In the genomic region with DNA sequence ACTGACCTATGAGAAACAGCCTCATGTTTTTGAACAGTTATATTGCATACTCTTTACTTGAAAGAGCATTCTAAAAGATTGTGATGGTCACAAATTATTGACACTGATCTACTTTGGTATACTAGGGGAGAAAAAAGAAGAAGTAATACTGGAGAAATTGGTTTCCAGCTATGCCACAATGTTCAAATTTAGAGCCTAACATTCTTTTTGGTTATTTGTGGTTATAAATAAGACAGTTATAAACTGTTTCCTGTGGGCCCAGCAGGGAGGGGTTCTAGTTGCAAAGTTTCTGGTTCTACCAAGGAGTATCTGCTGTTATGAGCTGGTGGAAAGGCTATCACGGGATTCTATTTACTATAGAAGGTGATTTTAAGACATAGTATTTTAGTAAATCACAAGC, we compare ENCODE assay signal across 13 cellular contexts. TPM values are rescaled to one million over a fixed set of nuclear protein-coding genes. Genes with fewer than 3 reads are reported as not detected.
A peak's percentile ranks its signal among the peaks of the same experiment; 100 is the strongest.
DNase-seq lines count a peak whose midpoint lies in the region; ATAC-seq and TF ChIP-seq lines count a peak whose summit lies in the region.
"Had no signal": no experiment of that assay in that cellular context is flagged by ENCODE, and none has a peak within 500 bp of the region (broad histone marks: within the 10 kb centered on the region; RNA-seq: fewer than 3 reads in every experiment).

No MANE protein-coding gene starts in this region.

- peak; percentile 44 for ATAC-seq in GM19035 (IDR thresholded peaks at IDR 0.05; ENCODE audit: unreplicated experiment)
- ATAC-seq in HG02642 (IDR thresholded peaks at IDR 0.05; ENCODE audit: poor library complexity, unreplicated experiment), result peak; percentile 47
- ATAC-seq in HG03571 (IDR thresholded peaks at IDR 0.05; ENCODE audit: unreplicated experiment), result peak; percentile 53
- ATAC-seq: psoas muscle had no signal

- H3K27me3 ChIP-seq in WERI-Rb-1 (ENCODE audit: insufficient read depth, low read depth, severe bottlenecking), result no peaks in the 10 kb centered on the region

- H3K27ac ChIP-seq in WERI-Rb-1, result no peak overlapping the region
- H3K27ac ChIP-seq: psoas muscle had no signal

- H3K9me3 ChIP-seq in WERI-Rb-1 (ENCODE audit: severe bottlenecking), result no peaks in the 10 kb centered on the region
- H3K9me3 ChIP-seq: psoas muscle had no signal

- peak; percentile 5 for DNase-seq in myocyte (ENCODE audit: low read depth)
- no peak for DNase-seq in WERI-Rb-1
- DNase-seq in NCI-H187 (lab: John Stamatoyannopoulos, UW), result no peak
- DNase-seq in activated CD4-positive, alpha-beta T cell treated with anti-CD3 and anti-CD28 coated beads for 4 hours, result no peak
- DNase-seq in activated T-cell treated with anti-CD3 and anti-CD28 coated beads, Interleukin-2, amount 50 U/mL, for 48 hours, result no peak
- DNase-seq: Calu3; IMR-90; mesendoderm; psoas muscle; stimulated activated CD4-positive, alpha-beta T cell treated with anti-CD3 and anti-CD28 coated beads, Interleukin-4, amount 100 ng/mL, for 24 hours had no signal

- peaks cover 7% of the 10 kb centered on the region; the same call in 1 of the 2 replicates for H3K36me3 ChIP-seq in WERI-Rb-1

- TF ChIP-seq CTCF in WERI-Rb-1 (IDR thresholded peaks at IDR 0.05; ENCODE audit: low read depth, low read length), result no peak

- no peak overlapping the region for H3K4me3 ChIP-seq in WERI-Rb-1 (ENCODE audit: low read depth, low read length)
- H3K4me3 ChIP-seq: psoas muscle had no signal

RNA-seq across cellular contexts. Expression of a gene that starts 4.8 kb away (rescaled TPM):
- 11.6 and 20.8 TPM in 2 replicates for total RNA-seq in myocyte
- polyA plus RNA-seq in myocyte (2012), result 12.1 TPM

RNA-seq across cellular contexts. Expression of a gene that starts 5.0 kb away (rescaled TPM):
- total RNA-seq in myocyte, result 6.7 and 7.0 TPM in 2 replicates
- polyA plus RNA-seq in myocyte (2012), result 5.1 TPM
